26 cellular contexts compared by ENCODE assay signal in genomic region chr15:37131639-37132038, GRCh38. TPM values are rescaled to one million over a fixed set of nuclear protein-coding genes. Genes with fewer than 3 reads are reported as not detected.
A peak's percentile ranks its signal among the peaks of the same experiment; 100 is the strongest.
DNase-seq lines count a peak whose midpoint lies in the region; ATAC-seq, FAIRE-seq and TF ChIP-seq lines count a peak whose summit lies in the region.
"Had no signal": no experiment of that assay in that cellular context is flagged by ENCODE, and none has a peak within 500 bp of the region (broad histone marks: within the 10 kb centered on the region; RNA-seq: fewer than 3 reads in every experiment).

No MANE protein-coding gene starts in this region.

- no peaks in the 10 kb centered on the region for H3K79me2 ChIP-seq in GM12878 (ENCODE audit: control insufficient read depth, insufficient read depth, low read length)

- H3K9me3 ChIP-seq in GM12878 (replicated peaks; ENCODE audit: control insufficient read depth, insufficient read depth, low read length) (no peaks in the 10 kb centered on the region), muscle layer of colon (ENCODE audit: low read length) (no peaks in the 10 kb centered on the region)
- no peaks in the 10 kb centered on the region for H3K9me3 ChIP-seq in CD8-positive, alpha-beta memory T cell (ENCODE audit: low read length)
- H3K9me3 ChIP-seq: BLaER1, gastroesophageal sphincter had no signal

- POLR2A ChIA-PET in GM12878 (lab: Charles Lee): no interaction called here
- POLR2A ChIA-PET in CD8-positive, alpha-beta memory T cell (lab: Charles Lee): no interaction called here

- no peak overlapping the region for H3K4me2 ChIP-seq in GM12878 (ENCODE audit: control insufficient read depth, insufficient read depth)
- H3K4me2 ChIP-seq: BLaER1 had no signal

- H3K4me3 Mint-ChIP-seq in CD8-positive, alpha-beta memory T cell: no peak overlapping the region
- H3K4me3 Mint-ChIP-seq: activated CD4-positive, alpha-beta memory T cell treated with anti-CD3 and anti-CD28 coated beads for 36 hours; activated naive CD4-positive, alpha-beta T cell treated with anti-CD3 and anti-CD28 coated beads, Interleukin-2, amount 50 U/mL, for 24 hours; T-helper 1 cell treated with Interleukin-12 subunit alpha and Interleukin-12 subunit beta and Interleukin-4 antibody, amounts not matched to agents 30 μg/mL and 1 μg/mL, for 36 hours had no signal

- no peak for ATAC-seq in GM12878
- ATAC-seq in GM21528 (IDR thresholded peaks at IDR 0.05; ENCODE audit: low FRiP score, unreplicated experiment): no peak
- ATAC-seq: gastroesophageal sphincter had no signal

- FAIRE-seq in H54 (lab: Jason Lieb, UNC) (peak; percentile 78), GM12878 (lab: Jason Lieb, UNC) (peak; percentile 35)

- RAD21 ChIA-PET in GM12878 (lab: Charles Lee; ENCODE audit: unreplicated experiment): interaction anchor here (1.2 kb wide), 1 partner anchor 248 kb away, joined by 4 read pairs; no protein-coding TSS in a partner anchor

- 2% methylated on average over 2 of the region's 2 CpGs for WGBS in GM12878 (ENCODE audit: insufficient coverage, insufficient replicate concordance, low lambda C conversion rate, missing lambda C conversion rate)

- in situ Hi-C loops in GM12878 (cut with MboI): no loop called here

- peak; percentile 35 for DNase-seq in DMS114 treated with DMSO at 0.1 percent for 48 hours (lab: John Stamatoyannopoulos, UW; ENCODE audit: unreplicated experiment)
- no peak for DNase-seq in H54 (ENCODE audit: insufficient read length, low spot score)
- DNase-seq in GM12878 (ENCODE audit: low read depth, low spot score): no peak
- no peak for DNase-seq in activated effector memory CD4-positive, alpha-beta T cell treated with anti-CD3 and anti-CD28 coated beads, Interleukin-2, amount 50 U/mL, for 16 hours
- DNase-seq in GM10266 (ENCODE audit: extremely low spot score): no peak
- DNase-seq in CD8-positive, alpha-beta memory T cell: no peak
- DNase-seq: activated CD4-positive, alpha-beta memory T cell treated with anti-CD3 and anti-CD28 coated beads for 36 hours; activated CD4-positive, CD25-positive, alpha-beta regulatory T cell treated with anti-CD3 and anti-CD28 coated beads, Interleukin-2, amount 50 U/mL, for 72 hours; amygdala; brain microvascular endothelial cell; dorsolateral prefrontal cortex; kidney glomerular epithelial cell; NCI-H1048; NCI-H446; NCI-H774; stimulated activated CD4-positive, alpha-beta T cell treated with anti-CD3 and anti-CD28 coated beads, Interleukin-15, amount 100 ng/mL, for 24 hours; stimulated activated CD4-positive, alpha-beta T cell treated with anti-CD3 and anti-CD28 coated beads, Interleukin-4, amount 100 ng/mL, for 4 hours; trophoblast cell had no signal

- SMC1A ChIA-PET in GM12878 (lab: Charles Lee; ENCODE audit: uncharacterized antibody, unreplicated experiment): interaction anchor here (1.4 to 1.6 kb wide), 2 partner anchors 247 to 631 kb away, joined by 4 to 5 read pairs; no protein-coding TSS in a partner anchor

- no peak for TF ChIP-seq RAD21 in GM12878 (IDR thresholded peaks at IDR 0.05; ENCODE audit: insufficient read depth, low read depth, low read length)

- no TSS peak for BruUV-seq in GM12878 (replicated peaks; lab: Mats Ljungman, UMichigan)

- H3K27me3 ChIP-seq in GM12878 (replicated peaks in 1 of 2; ENCODE audit: control insufficient read depth in 2 of 2, insufficient read depth in 2 of 2, low read length in 1 of 2): peaks cover 0 to 2% of the 10 kb centered on the region in 2 experiments; a peak in 2 of 4 replicates
- H3K27me3 ChIP-seq in muscle layer of colon (ENCODE audit: control insufficient read depth in 1 of 2, insufficient read depth in 2 of 2, low read length in 2 of 2): no peaks in the 10 kb centered on the region
- H3K27me3 ChIP-seq in CD8-positive, alpha-beta memory T cell (ENCODE audit: insufficient read depth, low read length, poor library complexity, severe bottlenecking): no peaks in the 10 kb centered on the region
- H3K27me3 ChIP-seq: BLaER1, gastroesophageal sphincter had no signal

- TF ChIP-seq POLR2A in H54 (IDR thresholded peaks at IDR 0.05; ENCODE audit: low read depth, low read length) (no peak), GM12878 (IDR thresholded peaks at IDR 0.05; ENCODE audit: low read depth, low read length) (no peak)

- H3K27ac ChIP-seq in GM12878 (ENCODE audit: control insufficient read depth, insufficient read depth): no peak overlapping the region
- H3K27ac ChIP-seq in muscle layer of colon (ENCODE audit: low read depth, low read length): no peak overlapping the region
- H3K27ac ChIP-seq in CD8-positive, alpha-beta memory T cell (ENCODE audit: low read depth, low read length): no peak overlapping the region
- H3K27ac ChIP-seq: BLaER1, brain microvascular endothelial cell, dorsolateral prefrontal cortex, RWPE1, SK-N-MC had no signal

- no peak overlapping the region for H3K27ac Mint-ChIP-seq in CD8-positive, alpha-beta memory T cell
- H3K27ac Mint-ChIP-seq: activated CD4-positive, alpha-beta memory T cell treated with anti-CD3 and anti-CD28 coated beads for 36 hours; activated naive CD4-positive, alpha-beta T cell treated with anti-CD3 and anti-CD28 coated beads, Interleukin-2, amount 50 U/mL, for 24 hours; T-helper 1 cell treated with Interleukin-12 subunit alpha and Interleukin-12 subunit beta and Interleukin-4 antibody, amounts not matched to agents 30 μg/mL and 1 μg/mL, for 36 hours had no signal

- intact Hi-C loops in GM12878 (cut with micrococcal nuclease; ENCODE audit: unreplicated experiment): loop anchor here (10.0 kb wide), 2 partner anchors 753 to 1377 kb away; no protein-coding TSS in a partner anchor

- peaks cover 6 to 7% of the 10 kb centered on the region in 2 donors for H3K27me3 Mint-ChIP-seq in CD8-positive, alpha-beta memory T cell

- no peak for TF ChIP-seq EP300 in GM12878 (IDR thresholded peaks at IDR 0.05; ENCODE audit: borderline replicate concordance in 1 of 2, control insufficient read depth in 1 of 2, low read depth in 2 of 2, low read length in 2 of 2)

- no peaks in the 10 kb centered on the region for H3K4me1 Mint-ChIP-seq in CD8-positive, alpha-beta memory T cell
- H3K4me1 Mint-ChIP-seq: activated naive CD4-positive, alpha-beta T cell treated with anti-CD3 and anti-CD28 coated beads, Interleukin-2, amount 50 U/mL, for 24 hours had no signal

- TF ChIP-seq CTCF in GM12878 (IDR thresholded peaks at IDR 0.05 in 2 of 3, conservative IDR thresholded peaks at IDR 0.05 in 1 of 3; ENCODE audit: control insufficient read depth in 2 of 3, extremely low read depth in 1 of 3, insufficient read depth in 1 of 3, low read depth in 3 of 3, low read length in 3 of 3): no peak
- no peak for TF ChIP-seq CTCF in GM10266 (IDR thresholded peaks at IDR 0.05; ENCODE audit: control insufficient read depth, insufficient read depth, low read depth, missing control alignments)

- H3K36me3 ChIP-seq in GM12878 (ENCODE audit: control insufficient read depth in 2 of 2, insufficient read depth in 2 of 2, low read length in 1 of 2): no peaks in the 10 kb centered on the region
- no peaks in the 10 kb centered on the region for H3K36me3 ChIP-seq in muscle layer of colon (ENCODE audit: insufficient read depth, low read length)
- H3K36me3 ChIP-seq in CD8-positive, alpha-beta memory T cell (ENCODE audit: insufficient read depth, low read length): no peaks in the 10 kb centered on the region
- H3K36me3 ChIP-seq: BLaER1, brain microvascular endothelial cell, gastroesophageal sphincter had no signal

- H3K4me3 ChIP-seq in GM12878 (no peak overlapping the region), muscle layer of colon (ENCODE audit: low read depth in 1 of 2, low read length in 2 of 2) (peak overlapping the region in 1 of 2 donors; percentile 20)
- H3K4me3 ChIP-seq in CD8-positive, alpha-beta memory T cell (ENCODE audit: low read length): no peak overlapping the region
- H3K4me3 ChIP-seq: BLaER1, dorsolateral prefrontal cortex, gastroesophageal sphincter, SK-N-MC had no signal

- H3K9ac ChIP-seq in GM12878 (ENCODE audit: control insufficient read depth, insufficient read depth, low read length) (no peak overlapping the region), muscle layer of colon (ENCODE audit: low read length) (peak overlapping the region; percentile 28)
- H3K9ac ChIP-seq: BLaER1 had no signal

- H4K20me1 ChIP-seq in GM12878 (ENCODE audit: control insufficient read depth, insufficient read depth): no peaks in the 10 kb centered on the region
- H4K20me1 ChIP-seq: BLaER1 had no signal

- H3K9me3 Mint-ChIP-seq in CD8-positive, alpha-beta memory T cell: no peaks in the 10 kb centered on the region
- H3K9me3 Mint-ChIP-seq: activated CD4-positive, alpha-beta memory T cell treated with anti-CD3 and anti-CD28 coated beads for 36 hours; activated naive CD4-positive, alpha-beta T cell treated with anti-CD3 and anti-CD28 coated beads, Interleukin-2, amount 50 U/mL, for 24 hours; T-helper 1 cell treated with Interleukin-12 subunit alpha and Interleukin-12 subunit beta and Interleukin-4 antibody, amounts not matched to agents 30 μg/mL and 1 μg/mL, for 36 hours had no signal

- CTCF ChIA-PET in GM12878 (lab: Yijun Ruan, JAX): interaction anchor here (0.6 to 5.4 kb wide), 3 partner anchors 248 to 630 kb away, joined by 3 to 50 read pairs (median 3); no protein-coding TSS in a partner anchor
- CTCF ChIA-PET in CD8-positive, alpha-beta memory T cell (lab: Charles Lee): no interaction called here

- H3K36me3 Mint-ChIP-seq in CD8-positive, alpha-beta memory T cell: no peaks in the 10 kb centered on the region
- H3K36me3 Mint-ChIP-seq: activated CD4-positive, alpha-beta memory T cell treated with anti-CD3 and anti-CD28 coated beads for 36 hours; activated naive CD4-positive, alpha-beta T cell treated with anti-CD3 and anti-CD28 coated beads, Interleukin-2, amount 50 U/mL, for 24 hours had no signal

- H3K4me1 ChIP-seq in GM12878 (ENCODE audit: control insufficient read depth, insufficient read depth, low read length) (peaks cover 4% of the 10 kb centered on the region; the same call in 1 of the 2 replicates), muscle layer of colon (ENCODE audit: insufficient read depth, low read length) (peaks cover 17% of the 10 kb centered on the region)
- H3K4me1 ChIP-seq in CD8-positive, alpha-beta memory T cell (ENCODE audit: insufficient read depth, low read length): no peaks in the 10 kb centered on the region
- H3K4me1 ChIP-seq: BLaER1 had no signal

- H2AFZ ChIP-seq in GM12878 (ENCODE audit: control insufficient read depth, low read depth, low read length): no peak overlapping the region

RNA-seq across cellular contexts. Expression of gene MEIS2, which starts 31.3 kb away (rescaled TPM):
- 136 and 143 TPM in 2 replicates for total RNA-seq in GM12878 (2013; cell fraction: nucleolus; rRNA removed)
- total RNA-seq in GM12878 (2014; rRNA removed) (35.2 and 38.6 TPM in 2 replicates), GM12878 (2014; rRNA removed; fragmentation: Illumina TruSeq; extraction: Trizol) (32.3 and 34.0 TPM in 2 replicates), GM12878 (2021) (33.4 and 34.8 TPM in 2 replicates)
- polyA plus RNA-seq in GM12878 (2011; ENCODE audit: low read depth): 6.0 TPM
- polyA plus RNA-seq in GM12878 (2011; rRNA removed) (13.1 and 21.2 TPM in 2 replicates), GM12878 (2014; fragmentation: Illumina TruSeq; extraction: Trizol) (48.9 and 54.0 TPM in 2 replicates), GM12878 (2014; fragmentation: Nextera tagmentation; extraction: Ambion mirVana) (1 to 10 TPM; 9.2 to 9.4 TPM), GM12878 (2014; rRNA removed) (17.4 and 22.3 TPM in 2 replicates), GM12878 (2016; fragmentation: Nextera tagmentation; extraction: Ambion mirVana) (10 to 100 TPM; 16.9 to 19.7 TPM)
- polyA plus RNA-seq in GM12878 (2011; cell fraction: cytosol; rRNA removed): 19.9 and 22.9 TPM in 2 replicates
- 49.1 and 52.6 TPM in 2 replicates for polyA plus RNA-seq in GM12878 (2011; cell fraction: nucleus; rRNA removed)
- 10.5 and 12.8 TPM in 2 replicates for polyA plus RNA-seq in GM12878 (2012)
- polyA minus RNA-seq in GM12878 (2011; rRNA and poly(A)+ RNA removed): 47.6 and 57.6 TPM in 2 replicates
- 8.1 and 9.4 TPM in 2 replicates for polyA minus RNA-seq in GM12878 (2011; cell fraction: cytosol; rRNA and poly(A)+ RNA removed)
- 88.5 and 167 TPM in 2 replicates for polyA minus RNA-seq in GM12878 (2011; cell fraction: nucleus; rRNA and poly(A)+ RNA removed)
- total RNA-seq in CD8-positive, alpha-beta memory T cell: not detected
- not detected for polyA plus RNA-seq in CD8-positive, alpha-beta memory T cell
- total RNA-seq: activated CD4-positive, alpha-beta memory T cell treated with anti-CD3 and anti-CD28 coated beads for 36 hours had no signal

Comparison
In these comparisons a context has a peak if more than half of its experiments do, and no peak if none do; other contexts are left out.
1. RNA of gene MEIS2, which starts 31.3 kb away (total RNA-seq): 32.3 to 143 TPM in GM12878; not detected in CD8-positive, alpha-beta memory T cell; every median in the first group is over 10 times any median in the second.